In the genomic region with DNA sequence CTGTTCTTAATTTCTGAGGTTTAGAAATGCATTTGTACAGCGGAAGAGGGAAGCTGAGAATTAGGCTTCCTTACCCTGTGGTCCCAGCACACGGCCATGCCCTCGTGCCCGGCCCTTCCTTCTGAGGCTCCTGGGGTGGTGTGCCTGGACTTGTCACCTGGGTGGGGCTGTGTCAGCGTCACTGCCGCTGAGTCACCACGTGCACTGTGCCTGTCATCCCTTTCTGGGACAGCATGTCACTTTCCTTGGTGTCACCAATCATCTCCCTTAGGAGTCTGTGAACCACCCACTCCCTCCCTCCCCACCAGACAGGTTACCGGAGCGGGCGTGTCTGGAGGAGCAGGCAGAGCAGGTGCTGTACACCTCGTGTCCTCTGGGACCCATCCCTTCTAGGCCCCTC, we compare ENCODE assay signal across 10 cellular contexts.
DNase-seq lines count a peak whose midpoint lies in the region; ATAC-seq, FAIRE-seq and TF ChIP-seq lines count a peak whose summit lies in the region.
"Had no signal": no experiment of that assay in that cellular context is flagged by ENCODE, and none has a peak within 500 bp of the region (broad histone marks: within the 10 kb centered on the region; RNA-seq: fewer than 3 reads in every experiment).

No MANE protein-coding gene starts in this region.

- peaks cover 0 to 6% of the 10 kb centered on the region in 2 donors for H3K4me1 ChIP-seq in small intestine (ENCODE audit: control insufficient read depth in 2 of 2, insufficient read depth in 1 of 2, low read depth in 1 of 2, low read length in 1 of 2)
- H3K4me1 ChIP-seq: upper lobe of left lung had no signal

- H3K4me1 Mint-ChIP-seq in T-helper 1 cell treated with Interleukin-12 subunit alpha and Interleukin-12 subunit beta and Interleukin-4 antibody, amounts not matched to agents 30 μg/mL and 1 μg/mL, for 36 hours (ENCODE audit: low read depth), result peaks cover 3% of the 10 kb centered on the region
- peaks cover 7 to 16% of the 10 kb centered on the region in 2 donors for H3K4me1 Mint-ChIP-seq in effector memory CD8-positive, alpha-beta T cell (ENCODE audit: low read depth in 2 of 2)

- H3K4me3 Mint-ChIP-seq in T-helper 1 cell treated with Interleukin-12 subunit alpha and Interleukin-12 subunit beta and Interleukin-4 antibody, amounts not matched to agents 30 μg/mL and 1 μg/mL, for 36 hours, result no peak overlapping the region
- H3K4me3 Mint-ChIP-seq in effector memory CD8-positive, alpha-beta T cell, result no peak overlapping the region

- no peaks in the 10 kb centered on the region for H3K36me3 ChIP-seq in bronchial epithelial cell (ENCODE audit: control insufficient read depth, insufficient read depth, low read length)
- no peaks in the 10 kb centered on the region for H3K36me3 ChIP-seq in small intestine (ENCODE audit: control insufficient read depth in 2 of 2, insufficient read depth in 2 of 2, low read length in 2 of 2)
- H3K36me3 ChIP-seq: upper lobe of left lung had no signal

- peak overlapping the region; percentile 24 for H3K27ac Mint-ChIP-seq in T-helper 1 cell treated with Interleukin-12 subunit alpha and Interleukin-12 subunit beta and Interleukin-4 antibody, amounts not matched to agents 30 μg/mL and 1 μg/mL, for 36 hours
- H3K27ac Mint-ChIP-seq in effector memory CD8-positive, alpha-beta T cell, result peak overlapping the region in 1 of 2 donors; percentile 38

- no peaks in the 10 kb centered on the region for H3K27me3 Mint-ChIP-seq in T-helper 1 cell treated with Interleukin-12 subunit alpha and Interleukin-12 subunit beta and Interleukin-4 antibody, amounts not matched to agents 30 μg/mL and 1 μg/mL, for 36 hours (ENCODE audit: low read depth)
- H3K27me3 Mint-ChIP-seq in effector memory CD8-positive, alpha-beta T cell, result no peaks in the 10 kb centered on the region

- WGBS in small intestine, 3 donors, result 16 to 66% (median 45%) methylated on average over 8 to 11 of the region's 11 CpGs

- TF ChIP-seq CTCF in bronchial epithelial cell (IDR thresholded peaks at IDR 0.05; ENCODE audit: insufficient read depth, low read length, severe bottlenecking), result no peak

- H3K27ac ChIP-seq in small intestine (ENCODE audit: low read depth in 1 of 2, low read length in 1 of 2), result peak overlapping the region; percentile 57 to 65
- H3K27ac ChIP-seq: upper lobe of left lung had no signal

- no peak for ATAC-seq in GM18520 (IDR thresholded peaks at IDR 0.05; ENCODE audit: unreplicated experiment)
- no peak for ATAC-seq in effector memory CD8-positive, alpha-beta T cell (replicated peaks)

- no peaks in the 10 kb centered on the region for H3K9me3 ChIP-seq in small intestine (ENCODE audit: control insufficient read depth, low read depth)
- H3K9me3 ChIP-seq: upper lobe of left lung had no signal

- H3K27me3 ChIP-seq in bronchial epithelial cell (ENCODE audit: control insufficient read depth, insufficient read depth, low read length) (no peaks in the 10 kb centered on the region), small intestine (ENCODE audit: control insufficient read depth in 2 of 2, insufficient read depth in 2 of 2, low read length in 2 of 2) (no peaks in the 10 kb centered on the region)
- H3K27me3 ChIP-seq: upper lobe of left lung had no signal

- no peaks in the 10 kb centered on the region for H3K9me3 Mint-ChIP-seq in T-helper 1 cell treated with Interleukin-12 subunit alpha and Interleukin-12 subunit beta and Interleukin-4 antibody, amounts not matched to agents 30 μg/mL and 1 μg/mL, for 36 hours
- H3K9me3 Mint-ChIP-seq in effector memory CD8-positive, alpha-beta T cell, result no peaks in the 10 kb centered on the region

- H3K4me3 ChIP-seq in bronchial epithelial cell (ENCODE audit: low read depth, low read length), result no peak overlapping the region
- H3K4me3 ChIP-seq in small intestine (ENCODE audit: low read depth in 1 of 2, low read length in 2 of 2), result no peak overlapping the region
- H3K4me3 ChIP-seq: upper lobe of left lung had no signal

- FAIRE-seq in bronchial epithelial cell (lab: Jason Lieb, UNC) (peak; percentile 91), small intestine (lab: Jason Lieb, UNC) (no peak)
- FAIRE-seq: TTC549 had no signal

- no peaks in the 10 kb centered on the region for H3K36me3 Mint-ChIP-seq in T-helper 1 cell treated with Interleukin-12 subunit alpha and Interleukin-12 subunit beta and Interleukin-4 antibody, amounts not matched to agents 30 μg/mL and 1 μg/mL, for 36 hours (ENCODE audit: low read depth)
- H3K36me3 Mint-ChIP-seq in effector memory CD8-positive, alpha-beta T cell (ENCODE audit: insufficient read depth), result no peaks in the 10 kb centered on the region

- DNase-seq in T-helper 1 cell (no peak), NCI-H460 (ENCODE audit: extremely low read depth, low read depth) (peak; percentile 40), bronchial epithelial cell (ENCODE audit: low read depth) (peak; percentile 65), small intestine (peak; percentile 98), HK-2 (ENCODE audit: unreplicated experiment) (no peak)
- DNase-seq in effector memory CD8-positive, alpha-beta T cell, result no peak

Comparison
In these comparisons a context has a peak if more than half of its experiments do, and no peak if none do; other contexts are left out.
1. DNase-seq: peak in NCI-H460 (single experiment), bronchial epithelial cell (single experiment) and small intestine (single experiment); none in T-helper 1 cell (0 of 5), effector memory CD8-positive, alpha-beta T cell (0 of 3) and HK-2 (single experiment).